15 cellular contexts compared by ENCODE assay signal in genomic region chr5:82661462-82661861, GRCh38.
DNase-seq lines count a peak whose midpoint lies in the region; ATAC-seq and TF ChIP-seq lines count a peak whose summit lies in the region.
"Had no signal": no experiment of that assay in that cellular context is flagged by ENCODE, and none has a peak within 500 bp of the region (broad histone marks: within the 10 kb centered on the region; RNA-seq: fewer than 3 reads in every experiment).

No MANE protein-coding gene starts in this region.

- no peak overlapping the region for H2BK15ac ChIP-seq in mesenchymal stem cell (ENCODE audit: low read depth, poor library complexity, severe bottlenecking)

- CTCF ChIA-PET in PC-3 (lab: Charles Lee), result no interaction called here

- ATAC-seq in left lobe of liver (peak; percentile 31), PC-3 (no peak)

- no peak for TF ChIP-seq POLR2A in adrenal gland (IDR thresholded peaks at IDR 0.05)

- no peak overlapping the region for H3K14ac ChIP-seq in mesenchymal stem cell (ENCODE audit: low read length in 2 of 2)

- H2BK120ac ChIP-seq in mesenchymal stem cell (ENCODE audit: low read depth, low read length), result no peak overlapping the region

- H2BK12ac ChIP-seq in mesenchymal stem cell (ENCODE audit: low read length in 2 of 2), result no peak overlapping the region

- H4K8ac ChIP-seq in mesenchymal stem cell (ENCODE audit: low read length), result no peak overlapping the region

- H3K23ac ChIP-seq in mesenchymal stem cell (ENCODE audit: low read length in 2 of 2), result no peak overlapping the region

- H2AFZ ChIP-seq in mesenchymal stem cell (ENCODE audit: low read depth, low read length), result no peak overlapping the region
- H2AFZ ChIP-seq in PC-3 (ENCODE audit: low read length), result no peak overlapping the region

- 85 to 88% (median 86%) methylated on average over 2 of the region's 2 CpGs for WGBS in adrenal gland, 4 donors
- 67% methylated on average over 2 of the region's 2 CpGs for WGBS in mesenchymal stem cell

- no peak overlapping the region for H2BK5ac ChIP-seq in mesenchymal stem cell (ENCODE audit: low read depth, low read length, poor library complexity, severe bottlenecking)

- H3K27ac ChIP-seq in adrenal gland (peak overlapping the region in 3 of 5 donors; percentile 11 to 51 (median 34)), mesenchymal stem cell (ENCODE audit: low read length, poor library complexity, severe bottlenecking) (no peak overlapping the region), PC-3 (ENCODE audit: low read length) (no peak overlapping the region)

- no peaks in the 10 kb centered on the region for H3K79me2 ChIP-seq in PC-3 (ENCODE audit: low read length)

- no peaks in the 10 kb centered on the region for H4K20me1 ChIP-seq in PC-3 (ENCODE audit: low read length)

- H3F3A ChIP-seq in PC-3 (ENCODE audit: low read length, unreplicated experiment), result no peaks in the 10 kb centered on the region

- H2AK5ac ChIP-seq in mesenchymal stem cell (ENCODE audit: low read length, severe bottlenecking), result no peak overlapping the region

- H3K4me1 ChIP-seq in adrenal gland (replicated peaks in 1 of 2) (peaks cover 12 to 18% of the 10 kb centered on the region in 2 donors), mesenchymal stem cell (ENCODE audit: control insufficient read depth, insufficient read depth, low read depth, low read length) (no peaks in the 10 kb centered on the region), PC-3 (ENCODE audit: insufficient read depth, low read length) (no peaks in the 10 kb centered on the region)
- H3K4me1 ChIP-seq: BE2C, HAP-1 had no signal

- DNase-seq in adrenal gland (no peak), left lobe of liver (ENCODE audit: low spot score) (no peak), mesenchymal stem cell (peak; percentile 37), T-helper 1 cell (no peak), NOMO-1 treated with dmso at 0.1 percent for 144 hours (lab: John Stamatoyannopoulos, UW; ENCODE audit: unreplicated experiment) (no peak), PC-3 (no peak), glomerular visceral epithelial cell (ENCODE audit: extremely low spot score) (no peak)
- DNase-seq: ACHN; BE2C; C1 segment of cervical spinal cord; CD4-positive, CD25-positive, alpha-beta regulatory T cell; CD8-positive, alpha-beta memory T cell; COR-L47; GOT3 had no signal

- no TSS peak for BruUV-seq in PC-3 (replicated peaks; lab: Mats Ljungman, UMichigan)

- no peaks in the 10 kb centered on the region for H3K36me3 ChIP-seq in adrenal gland (replicated peaks in 1 of 2)
- H3K36me3 ChIP-seq in mesenchymal stem cell (ENCODE audit: control insufficient read depth in 1 of 2, insufficient read depth in 2 of 2, low read depth in 1 of 2, low read length in 2 of 2), result peaks cover 0 to 4% of the 10 kb centered on the region in 2 experiments
- no peaks in the 10 kb centered on the region for H3K36me3 ChIP-seq in PC-3 (ENCODE audit: low read depth, low read length)
- H3K36me3 ChIP-seq: BE2C, HAP-1 had no signal

- no peak overlapping the region for H3K4ac ChIP-seq in mesenchymal stem cell (ENCODE audit: low read depth in 1 of 2, low read length in 2 of 2)

- POLR2A ChIA-PET in PC-3 (lab: Charles Lee; ENCODE audit: unreplicated experiment), result no interaction called here

- intact Hi-C loops in adrenal gland (cut with DNase I) (no loop called here), PC-3 (cut with micrococcal nuclease) (no loop called here)

- H3K4me3 ChIP-seq in adrenal gland (no peak overlapping the region), mesenchymal stem cell (ENCODE audit: insufficient read depth in 1 of 2, low read depth in 1 of 2, low read length in 2 of 2) (no peak overlapping the region), PC-3 (ENCODE audit: low read length) (no peak overlapping the region)
- H3K4me3 ChIP-seq: HAP-1 had no signal

- H3K4me2 ChIP-seq in mesenchymal stem cell (ENCODE audit: low read length, poor library complexity, severe bottlenecking) (no peak overlapping the region), PC-3 (ENCODE audit: low read length) (no peak overlapping the region)

- TF ChIP-seq CTCF in adrenal gland (IDR thresholded peaks at IDR 0.05) (no peak), PC-3 (conservative IDR thresholded peaks at IDR 0.05; ENCODE audit: low read depth, low read length) (no peak)

- no peak overlapping the region for H4K91ac ChIP-seq in mesenchymal stem cell (ENCODE audit: low read length)

- H3K18ac ChIP-seq in mesenchymal stem cell (ENCODE audit: low read depth in 1 of 2, low read length in 2 of 2), result no peak overlapping the region

- no peaks in the 10 kb centered on the region for H3K27me3 ChIP-seq in adrenal gland
- peaks cover 0 to 18% of the 10 kb centered on the region in 2 experiments for H3K27me3 ChIP-seq in mesenchymal stem cell (ENCODE audit: control insufficient read depth in 1 of 2, insufficient read depth in 1 of 2, low read length in 2 of 2)
- H3K27me3 ChIP-seq in PC-3 (ENCODE audit: low read length), result no peaks in the 10 kb centered on the region
- H3K27me3 ChIP-seq: BE2C had no signal

- H3K9ac ChIP-seq in mesenchymal stem cell (ENCODE audit: low read length), result no peak overlapping the region
- H3K9ac ChIP-seq in PC-3 (ENCODE audit: low read length), result no peak overlapping the region

- H3K9me2 ChIP-seq in PC-3 (replicated peaks; ENCODE audit: low read length), result no peaks in the 10 kb centered on the region

- H3K9me3 ChIP-seq in adrenal gland (replicated peaks in 1 of 3) (no peaks in the 10 kb centered on the region), mesenchymal stem cell (ENCODE audit: control insufficient read depth, low read length) (no peaks in the 10 kb centered on the region), PC-3 (ENCODE audit: low read length) (no peaks in the 10 kb centered on the region)
- H3K9me3 ChIP-seq: BE2C, HAP-1 had no signal

- H3K79me1 ChIP-seq in mesenchymal stem cell (replicated peaks; ENCODE audit: low read length, poor library complexity, severe bottlenecking), result no peaks in the 10 kb centered on the region

Comparison
In these comparisons a context has a peak if more than half of its experiments do, and no peak if none do; other contexts are left out.
1. H3K27ac ChIP-seq: peak in adrenal gland (3 of 5); none in mesenchymal stem cell (single experiment) and PC-3 (single experiment).